ENCODE assay signal across 8 cellular contexts in genomic region chr1:67339623-67340343, GRCh38. TPM values are rescaled to one million over a fixed set of nuclear protein-coding genes. Genes with fewer than 3 reads are reported as not detected.
A peak's percentile ranks its signal among the peaks of the same experiment; 100 is the strongest.
DNase-seq lines count a peak whose midpoint lies in the region; ATAC-seq, FAIRE-seq and TF ChIP-seq lines count a peak whose summit lies in the region.

No MANE protein-coding gene starts in this region.

- peak overlapping the region; percentile 67 for H2AFZ ChIP-seq in GM23248
- peak overlapping the region; percentile 66 for H2AFZ ChIP-seq in K562 (ENCODE audit: low read depth, low read length)

- H3K36me3 ChIP-seq in GM23248 (ENCODE audit: low read depth) (no peaks in the 10 kb centered on the region), K562 (ENCODE audit: control insufficient read depth, insufficient read depth, low read length) (no peaks in the 10 kb centered on the region), spleen (no peaks in the 10 kb centered on the region)

- in situ Hi-C loops in GM23248 (cut with MboI) (no loop called here), K562 (cut with MboI) (no loop called here)

- peak overlapping the region; percentile 68 for H3K9ac ChIP-seq in GM23248
- H3K9ac ChIP-seq in K562 (ENCODE audit: insufficient read depth in 1 of 2, low read depth in 2 of 2, low read length in 2 of 2): no peak overlapping the region

- DNase-seq in EL (peak; percentile 70), GM23248 (peak; percentile 88), NAMALWA (ENCODE audit: low spot score) (peak; percentile 29), K562 (ENCODE audit: extremely low read depth in 1 of 4, low spot score in 3 of 4) (peak in 2 of 4 experiments; percentile 29 to 55), skeletal muscle cell (ENCODE audit: low read depth) (peak; percentile 57), spleen (no peak), NCI-H2227 (lab: John Stamatoyannopoulos, UW; ENCODE audit: unreplicated experiment) (no peak)
- no peak for DNase-seq in activated CD8-positive, alpha-beta memory T cell treated with anti-CD3 and anti-CD28 coated beads for 24 hours

- WGBS in GM23248 (ENCODE audit: low coverage in 1 of 2, low lambda C conversion rate in 2 of 2, missing lambda C conversion rate in 2 of 2), 2 experiments: 0% methylated on average over 7 of the region's 7 CpGs
- 14% methylated on average over 7 of the region's 7 CpGs for WGBS in K562 (ENCODE audit: insufficient coverage, low coverage, missing lambda C conversion rate)
- WGBS in spleen, 5 donors: 41 to 58% (median 46%) methylated on average over 7 of the region's 7 CpGs

- H4K20me1 ChIP-seq in GM23248 (ENCODE audit: insufficient read depth) (no peaks in the 10 kb centered on the region), K562 (replicated peaks; ENCODE audit: control insufficient read depth, insufficient read depth, low read length) (no peaks in the 10 kb centered on the region)

- no peaks in the 10 kb centered on the region for H3K9me2 ChIP-seq in GM23248 (ENCODE audit: insufficient read depth)

- FAIRE-seq in K562 (lab: Jason Lieb, UNC): peak; percentile 46

- H3K9me1 ChIP-seq in K562 (ENCODE audit: control insufficient read depth, insufficient read depth, low read length): no peaks in the 10 kb centered on the region

- H3K27me3 ChIP-seq in GM23248 (replicated peaks; ENCODE audit: insufficient read depth) (no peaks in the 10 kb centered on the region), K562 (ENCODE audit: control insufficient read depth in 2 of 2, insufficient read depth in 2 of 2, low read length in 2 of 2) (no peaks in the 10 kb centered on the region; a peak in 1 of 5 replicates), spleen (replicated peaks in 1 of 7) (no peaks in the 10 kb centered on the region)

- peak overlapping the region; percentile 91 for H3K27ac ChIP-seq in GM23248
- H3K27ac ChIP-seq in K562 (ENCODE audit: extremely low read depth, low read depth, low read length): no peak overlapping the region
- peak overlapping the region in 2 of 8 donors; percentile 3 to 28 for H3K27ac ChIP-seq in spleen

- H3F3A ChIP-seq in GM23248 (ENCODE audit: insufficient read depth): peaks cover 25% of the 10 kb centered on the region

- CTCF ChIA-PET in K562 (lab: Yijun Ruan, JAX; ENCODE audit: low intra/inter-chr PET ratio): no interaction called here

- TF ChIP-seq CTCF in K562 (IDR thresholded peaks at IDR 0.05 in 2 of 3, conservative IDR thresholded peaks at IDR 0.05 in 1 of 3; ENCODE audit: insufficient read depth in 2 of 3, low read depth in 1 of 3, low read length in 3 of 3) (no peak), spleen (IDR thresholded peaks at IDR 0.05 in 8 of 11, conservative IDR thresholded peaks at IDR 0.05 in 3 of 11) (no peak)

- peak overlapping the region; percentile 90 for H3K4me2 ChIP-seq in GM23248 (ENCODE audit: unreplicated experiment)
- no peak overlapping the region for H3K4me2 ChIP-seq in K562 (ENCODE audit: insufficient read depth, low read length)

- BruUV-seq in K562 (replicated peaks; lab: Mats Ljungman, UMichigan): no TSS peak

- no peak for TF ChIP-seq EP300 in K562 (IDR thresholded peaks at IDR 0.05; ENCODE audit: low read length)

- H3K9me3 ChIP-seq in GM23248 (ENCODE audit: low read depth) (no peaks in the 10 kb centered on the region), K562 (replicated peaks; ENCODE audit: control insufficient read depth, insufficient read depth, low read depth, low read length) (no peaks in the 10 kb centered on the region), spleen (no peaks in the 10 kb centered on the region)

- TF ChIP-seq POLR2A in K562 (conservative IDR thresholded peaks at IDR 0.05) (no peak), spleen (IDR thresholded peaks at IDR 0.05) (no peak)

- POLR2A ChIA-PET in K562 (lab: Yijun Ruan, JAX): interaction anchor here (1.0 to 1.6 kb wide), 3 partner anchors 16 to 69 kb away, joined by 3 to 4 read pairs (median 3); no protein-coding TSS in a partner anchor

- H3K4me3 ChIP-seq in GM23248 (peak overlapping the region; percentile 66), K562 (no peak overlapping the region), skeletal muscle cell (ENCODE audit: low read depth, low read length) (no peak overlapping the region), spleen (no peak overlapping the region)

- ATAC-seq in K562: peak; percentile 82

- H3K4me1 ChIP-seq in GM23248 (ENCODE audit: insufficient read depth) (peaks cover 20% of the 10 kb centered on the region), K562 (replicated peaks in 1 of 2; ENCODE audit: control insufficient read depth in 2 of 2, insufficient read depth in 2 of 2, low read length in 2 of 2) (peaks cover 0 to 5% of the 10 kb centered on the region in 2 experiments; a peak in 2 of 5 replicates), spleen (peaks cover 7 to 73% (median 34%) of the 10 kb centered on the region in 6 donors)

- H3K79me2 ChIP-seq in GM23248 (ENCODE audit: insufficient read depth) (no peaks in the 10 kb centered on the region), K562 (ENCODE audit: control insufficient read depth, insufficient read depth, low read length) (no peaks in the 10 kb centered on the region)

- no peak for TF ChIP-seq RAD21 in K562 (CRISPR knock-in tag; conservative IDR thresholded peaks at IDR 0.05 in 1 of 2, IDR thresholded peaks at IDR 0.05 in 1 of 2)

- intact Hi-C loops in K562 (cut with micrococcal nuclease) (loop anchor here (5.0 kb wide), 1 partner anchor 107 kb away; no protein-coding TSS in a partner anchor), spleen (cut with DNase I; ENCODE audit: low total_unique reads) (no loop called here)

TF ChIP-seq in K562, 482 proteins besides CTCF, POLR2A, EP300 and RAD21 (continues in another document):
- TF ChIP-seq TCFL5 (CRISPR knock-in tag; conservative IDR thresholded peaks at IDR 0.05) (no peak), FOXJ2 (tag; IDR thresholded peaks at IDR 0.05) (no peak), SMARCE1 (IDR thresholded peaks at IDR 0.05) (0 out of 2 replicates have a peak, but pooled peaks have one; percentile 12), ZNF311 (CRISPR knock-in tag; IDR thresholded peaks at IDR 0.05) (no peak), ZNF24 (IDR thresholded peaks at IDR 0.05) (peak; percentile 89), PRPF4 (IDR thresholded peaks at IDR 0.05; ENCODE audit: insufficient read depth, low read depth, low read length, poor library complexity, severe bottlenecking) (no peak), ATF3 (IDR thresholded peaks at IDR 0.05) (peak; percentile 68), ATF3 (CRISPR knock-in tag; conservative IDR thresholded peaks at IDR 0.05) (no peak), ZBTB26 (CRISPR knock-in tag; IDR thresholded peaks at IDR 0.05) (no peak), MEF2A (IDR thresholded peaks at IDR 0.05; ENCODE audit: control insufficient read depth, low read depth, low read length) (0 out of 2 replicates have a peak, but pooled peaks have one; percentile 26), NEUROD1 (IDR thresholded peaks at IDR 0.05; ENCODE audit: borderline replicate concordance, low read depth, low read length, partially characterized antibody) (no peak), JUND (IDR thresholded peaks at IDR 0.05; ENCODE audit: borderline replicate concordance, low read depth, low read length) (peak; percentile 68; the same call in 1 of the 2 replicates), JUND (tag; IDR thresholded peaks at IDR 0.05; ENCODE audit: borderline replicate concordance, low read depth, low read length) (peak; percentile 80; the same call in 2 of the 3 replicates), ZNF76 (CRISPR knock-in tag; IDR thresholded peaks at IDR 0.05; ENCODE audit: borderline replicate concordance) (no peak), SOX6 (IDR thresholded peaks at IDR 0.05) (no peak), ZNF133 (CRISPR knock-in tag; IDR thresholded peaks at IDR 0.05) (no peak)

RNA-seq across cellular contexts. Expression of gene IL12RB2, which starts 32.1 kb away (rescaled TPM):
- total RNA-seq in GM23248 (2014; rRNA removed; shearing (Covaris generic)): not detected in 2 replicates
- 0.06 TPM in 1 of 2 replicates, not detected in the other for polyA plus RNA-seq in GM23248 (2016; fragmentation: Nextera tagmentation; extraction: Ambion mirVana)
- total RNA-seq in K562 (2011; cell fraction: chromatin; rRNA removed; ENCODE audit: low replicate concordance): 1.5 and 5.3 TPM in 2 replicates
- total RNA-seq in K562 (2011; cell fraction: nucleolus; rRNA removed): 0.50 and 1.2 TPM in 2 replicates
- total RNA-seq in K562 (2011; cell fraction: nucleoplasm; rRNA removed): 0.95 and 2.4 TPM in 2 replicates
- 0.73 and 1.5 TPM in 2 replicates for total RNA-seq in K562 (2014; rRNA removed)
- total RNA-seq in K562 (2014; rRNA removed; fragmentation: Illumina TruSeq; extraction: Trizol): 2.9 and 3.3 TPM in 2 replicates
- 3.3 and 3.8 TPM in 2 replicates for total RNA-seq in K562 (2015; rRNA removed; fragmentation: Illumina TruSeq; extraction: Trizol)
- total RNA-seq in K562 (2021): 1.9 and 2.5 TPM in 2 replicates
- polyA plus RNA-seq in K562 (2011; rRNA removed): 0.39 and 5.4 TPM in 2 replicates
- 0.10 and 2.6 TPM in 2 replicates for polyA plus RNA-seq in K562 (2011; cell fraction: cytosol; rRNA removed)
- polyA plus RNA-seq in K562 (2011; cell fraction: nucleus; rRNA removed): 0.41 and 6.1 TPM in 2 replicates
- polyA plus RNA-seq in K562 (2012): 1.2 and 2.6 TPM in 2 replicates
- 2.3 and 2.6 TPM in 2 replicates for polyA plus RNA-seq in K562 (2014; fragmentation: Illumina TruSeq; extraction: Trizol)
- 1 to 10 TPM in 1 of 2 experiments, under 1 TPM in 1; 0.45 to 1.1 TPM for polyA plus RNA-seq in K562 (2014; fragmentation: Nextera tagmentation; extraction: Ambion mirVana)
- polyA plus RNA-seq in K562 (2014; rRNA removed): 2.3 and 2.8 TPM in 2 replicates
- polyA minus RNA-seq in K562 (2011; rRNA and poly(A)+ RNA removed): 0.46 and 10.9 TPM in 2 replicates
- polyA minus RNA-seq in K562 (2011; cell fraction: cytosol; rRNA and poly(A)+ RNA removed): 2.9 TPM in 1 of 2 replicates, not detected in the other
- 0.27 and 7.2 TPM in 2 replicates for polyA minus RNA-seq in K562 (2011; cell fraction: nucleus; rRNA and poly(A)+ RNA removed)
- total RNA-seq in spleen: 1 to 10 TPM; 1.7 to 6.0 (median 3.3) TPM
- polyA plus RNA-seq in spleen: under 1 TPM; 0.17 to 0.64 (median 0.58) TPM

Comparison
In these comparisons a context has a peak if more than half of its experiments do, and no peak if none do; other contexts are left out.
1. DNase-seq: peak in EL (single experiment), GM23248 (single experiment), NAMALWA (single experiment) and skeletal muscle cell (single experiment); none in spleen (single experiment), NCI-H2227 (single experiment) and activated CD8-positive, alpha-beta memory T cell treated with anti-CD3 and anti-CD28 coated beads for 24 hours (single experiment).